ENCODE assay signal across 16 cellular contexts in the genomic region with DNA sequence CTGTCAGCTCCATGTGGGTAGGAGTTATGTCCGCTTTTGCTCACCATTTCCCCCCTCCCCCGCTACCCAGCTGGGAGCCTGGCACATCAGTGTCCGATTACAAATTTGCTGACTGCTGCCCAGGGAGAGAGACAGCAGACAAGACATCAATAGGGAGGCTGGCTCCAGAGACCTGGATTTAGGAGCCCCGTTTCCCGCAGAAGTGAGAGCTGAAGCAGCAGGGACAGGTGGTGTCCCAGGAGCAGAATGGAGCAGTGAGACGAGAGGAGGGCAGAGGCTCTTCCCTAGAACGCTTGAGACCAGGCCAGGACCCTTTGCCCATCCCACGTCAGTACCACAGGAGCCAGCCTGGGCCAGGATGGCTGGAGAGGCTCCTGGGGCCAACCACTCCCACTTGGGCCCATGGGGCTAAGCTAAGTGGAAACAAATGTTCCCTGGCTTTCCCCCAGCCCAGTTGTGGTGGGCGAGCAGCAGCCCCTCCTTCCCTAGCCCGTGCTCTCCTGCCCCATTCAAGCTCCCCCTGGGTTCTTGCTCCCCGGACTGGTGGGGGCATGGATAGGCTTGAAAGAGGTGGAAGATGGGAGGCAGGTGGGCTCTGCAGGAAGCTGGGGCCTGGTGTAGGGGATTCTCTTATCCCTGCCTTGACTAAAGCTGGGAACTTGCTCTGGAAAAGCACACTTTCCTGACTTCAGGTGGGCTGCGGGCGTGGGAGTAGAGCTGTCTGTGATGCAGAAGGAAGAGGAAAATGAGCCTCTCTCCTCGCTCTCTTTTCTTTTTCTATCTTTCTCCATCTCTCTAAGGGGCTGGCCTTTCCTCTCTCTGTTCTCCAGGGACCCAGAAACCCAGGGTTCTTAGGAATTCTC. TPM values are rescaled to one million over a fixed set of nuclear protein-coding genes. Genes with fewer than 3 reads are reported as not detected.
A peak's percentile ranks its signal among the peaks of the same experiment; 100 is the strongest.
DNase-seq lines count a peak whose midpoint lies in the region; ATAC-seq and TF ChIP-seq lines count a peak whose summit lies in the region.
"Had no signal": no experiment of that assay in that cellular context is flagged by ENCODE, and none has a peak within 500 bp of the region (broad histone marks: within the 10 kb centered on the region; RNA-seq: fewer than 3 reads in every experiment).

No MANE protein-coding gene starts in this region.

- peak overlapping the region; percentile 42 for H3K4me3 Mint-ChIP-seq in glutamatergic neuron (ENCODE audit: unreplicated experiment)

- peaks cover 2% of the 10 kb centered on the region for H3K9me3 Mint-ChIP-seq in glutamatergic neuron (ENCODE audit: unreplicated experiment)
- H3K9me3 Mint-ChIP-seq: CD4-positive, alpha-beta T cell had no signal

- TF ChIP-seq CTCF in glutamatergic neuron (IDR thresholded peaks at IDR 0.05; ENCODE audit: partially characterized antibody, unreplicated experiment) (no peak), parathyroid adenoma (IDR thresholded peaks at IDR 0.05) (no peak)

- peaks cover 3% of the 10 kb centered on the region for H3K4me1 ChIP-seq in parathyroid adenoma
- peaks cover 3% of the 10 kb centered on the region for H3K4me1 ChIP-seq in HAP-1

- peak; percentile 17 for DNase-seq in cardiac septum (ENCODE audit: low spot score)
- DNase-seq in left ventricle myocardium superior, result no peak
- DNase-seq in glutamatergic neuron, result no peak
- DNase-seq in activated T-cell treated with anti-CD3 and anti-CD28 coated beads, Interleukin-2, amount 50 U/mL, for 48 hours, result no peak
- DNase-seq in HAP-1 (ENCODE audit: low spot score in 2 of 2), result no peak
- no peak for DNase-seq in ACHN
- DNase-seq: AML-193, GOT3, Karpas-422, NCI-H1930, Peyer's patch, Right ventricle myocardium superior had no signal

- H3K27me3 Mint-ChIP-seq in glutamatergic neuron (ENCODE audit: unreplicated experiment), result peaks cover 26% of the 10 kb centered on the region

- no peaks in the 10 kb centered on the region for H3K9me3 ChIP-seq in parathyroid adenoma (ENCODE audit: control insufficient read depth, low read length)
- H3K9me3 ChIP-seq in HAP-1, result no peaks in the 10 kb centered on the region
- H3K9me3 ChIP-seq: A549, Peyer's patch had no signal

- in situ Hi-C loops in HAP-1 (cut with MboI; ENCODE audit: low sequenced_read_pairs), result no loop called here
- in situ Hi-C loops in ACHN (cut with HindIII; ENCODE audit: low pct_ligation_motif_present, low pct_unique_long_range_greater_than_20kb, low sequenced_read_pairs), result no loop called here

- H3K4me1 Mint-ChIP-seq in glutamatergic neuron (ENCODE audit: low read depth, unreplicated experiment), result peaks cover 13% of the 10 kb centered on the region

- H3K4me3 ChIP-seq in parathyroid adenoma (ENCODE audit: low read depth, low read length), result no peak overlapping the region
- H3K4me3 ChIP-seq in HAP-1, result no peak overlapping the region
- H3K4me3 ChIP-seq: A549, Peyer's patch had no signal

- H3K27ac ChIP-seq in parathyroid adenoma, result no peak overlapping the region
- H3K27ac ChIP-seq: Peyer's patch had no signal

- H3K36me3 ChIP-seq in parathyroid adenoma (ENCODE audit: control insufficient read depth, insufficient read depth, low read length) (no peaks in the 10 kb centered on the region), HAP-1 (replicated peaks) (no peaks in the 10 kb centered on the region)
- H3K36me3 ChIP-seq: Peyer's patch had no signal

- H3K36me3 Mint-ChIP-seq in glutamatergic neuron (ENCODE audit: unreplicated experiment), result no peaks in the 10 kb centered on the region

- H3K4me2 ChIP-seq in parathyroid adenoma (ENCODE audit: low read length), result no peak overlapping the region
- H3K4me2 ChIP-seq: A549 had no signal

- H3K9ac ChIP-seq in parathyroid adenoma, result no peak overlapping the region

- no peaks in the 10 kb centered on the region for H3K79me2 ChIP-seq in parathyroid adenoma

- H2AFZ ChIP-seq in parathyroid adenoma, result peak overlapping the region; percentile 32

- H3K27me3 ChIP-seq in parathyroid adenoma (ENCODE audit: control insufficient read depth, insufficient read depth, low read length) (peaks cover 7% of the 10 kb centered on the region), HAP-1 (ENCODE audit: low read depth) (peaks cover 27% of the 10 kb centered on the region)

- intact Hi-C loops in cardiac septum (cut with DNase I), result no loop called here
- intact Hi-C loops in left ventricle myocardium superior (cut with micrococcal nuclease), result no loop called here

- H3K27ac Mint-ChIP-seq in glutamatergic neuron (ENCODE audit: unreplicated experiment), result no peak overlapping the region
- H3K27ac Mint-ChIP-seq: CD4-positive, alpha-beta T cell had no signal

- ATAC-seq in left ventricle myocardium superior (no peak), HG02884 (IDR thresholded peaks at IDR 0.05; ENCODE audit: unreplicated experiment) (no peak)
- ATAC-seq: A549 had no signal

RNA-seq across cellular contexts. Expression of gene WNT6, which starts 4.1 kb away (rescaled TPM):
- total RNA-seq in cardiac septum (0.46 TPM), left ventricle myocardium superior (2.4 TPM), glutamatergic neuron (ENCODE audit: unreplicated experiment) (0.66 TPM)
- total RNA-seq: CD4-positive, alpha-beta T cell; Peyer's patch had no signal

RNA-seq across cellular contexts. Expression of gene PRKAG3, which starts 23.9 kb away (rescaled TPM):
- total RNA-seq in cardiac septum (0.13 TPM), left ventricle myocardium superior (0.12 TPM), glutamatergic neuron (ENCODE audit: unreplicated experiment) (not detected)
- total RNA-seq: CD4-positive, alpha-beta T cell; Peyer's patch; Right ventricle myocardium superior had no signal

RNA-seq across cellular contexts. Expression of gene WNT10A, which starts 25.1 kb away (rescaled TPM):
- total RNA-seq in cardiac septum, result not detected
- not detected for total RNA-seq in left ventricle myocardium superior
- 0.17 TPM for total RNA-seq in glutamatergic neuron (ENCODE audit: unreplicated experiment)
- total RNA-seq: Right ventricle myocardium superior had no signal
